In the genomic region with DNA sequence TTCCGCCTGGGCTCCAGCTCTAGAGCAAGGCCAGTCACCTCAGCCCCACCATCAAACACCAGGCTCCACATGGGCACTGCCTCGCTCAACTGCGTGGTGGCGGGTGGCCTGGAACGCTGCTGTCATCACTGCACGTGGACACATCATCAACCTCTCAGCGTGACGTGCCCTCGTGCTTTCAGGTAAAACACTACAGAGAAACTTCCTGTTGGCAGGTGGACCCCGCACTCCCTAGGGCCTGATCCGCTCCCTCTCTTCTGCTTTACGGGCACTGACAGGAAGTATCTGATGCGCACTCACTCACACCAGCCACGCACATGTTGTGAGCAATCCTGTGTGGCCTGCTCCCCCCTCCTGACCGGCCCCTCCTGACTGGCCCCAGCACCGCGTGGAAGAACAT, we compare ENCODE assay signal across 11 cellular contexts.
DNase-seq lines count a peak whose midpoint lies in the region; ATAC-seq and TF ChIP-seq lines count a peak whose summit lies in the region.
"Had no signal": no experiment of that assay in that cellular context is flagged by ENCODE, and none has a peak within 500 bp of the region (broad histone marks: within the 10 kb centered on the region; RNA-seq: fewer than 3 reads in every experiment).

No MANE protein-coding gene starts in this region.

- POLR2A ChIA-PET in activated CD4-positive, alpha-beta T cell treated with anti-CD3 and anti-CD28 coated beads for 36 hours (lab: Charles Lee), result interaction anchor here (0.5 to 0.7 kb wide), 3 partner anchors 81 to 336 kb away, joined by 3 to 6 read pairs (median 4); no protein-coding TSS in a partner anchor
- POLR2A ChIA-PET in RWPE1 (lab: Yijun Ruan, JAX; ENCODE audit: low non-redundant PET), result no interaction called here

- peaks cover 26% of the 10 kb centered on the region for H3K36me3 Mint-ChIP-seq in activated CD4-positive, alpha-beta T cell treated with anti-CD3 and anti-CD28 coated beads for 36 hours (ENCODE audit: low read depth)
- peaks cover 7% of the 10 kb centered on the region for H3K36me3 Mint-ChIP-seq in neural progenitor cell

- no peaks in the 10 kb centered on the region for H3K9me3 ChIP-seq in neural progenitor cell (ENCODE audit: low read depth)

- H3K27me3 Mint-ChIP-seq in activated CD4-positive, alpha-beta T cell treated with anti-CD3 and anti-CD28 coated beads for 36 hours, result no peaks in the 10 kb centered on the region
- peaks cover 4% of the 10 kb centered on the region for H3K27me3 Mint-ChIP-seq in neural progenitor cell (ENCODE audit: insufficient read depth, low read depth)

- H3K4me1 ChIP-seq in neural progenitor cell, result peaks cover 47% of the 10 kb centered on the region

- no peaks in the 10 kb centered on the region for H3F3A ChIP-seq in neural progenitor cell (ENCODE audit: low read depth)

- no peak overlapping the region for H2AFZ ChIP-seq in neural progenitor cell (replicated peaks)

- H3K4me3 ChIP-seq in neural progenitor cell, result no peak overlapping the region
- H3K4me3 ChIP-seq: dorsolateral prefrontal cortex had no signal

- H3K9ac ChIP-seq in neural progenitor cell, result no peak overlapping the region

- intact Hi-C loops in activated CD4-positive, alpha-beta T cell treated with anti-CD3 and anti-CD28 coated beads for 36 hours (cut with DNase I, micrococcal nuclease), result loop anchor here in 1 of 2 experiments (1.0 kb wide), 1 partner anchor 24 kb away; no protein-coding TSS in a partner anchor
- intact Hi-C loops in left cardiac atrium (cut with DNase I), result no loop called here

- CTCF ChIA-PET in activated CD4-positive, alpha-beta T cell treated with anti-CD3 and anti-CD28 coated beads for 36 hours (lab: Charles Lee), result interaction anchor here (1.0 kb wide), 1 partner anchor 41 kb away, joined by 3 read pairs; no protein-coding TSS in a partner anchor
- CTCF ChIA-PET in RWPE1 (lab: Yijun Ruan, JAX), result no interaction called here

- TF ChIP-seq CTCF in RWPE1 (conservative IDR thresholded peaks at IDR 0.05; ENCODE audit: low read depth) (no peak), neural progenitor cell (IDR thresholded peaks at IDR 0.05) (no peak)

- H3K27me3 ChIP-seq in neural progenitor cell, result no peaks in the 10 kb centered on the region
- H3K27me3 ChIP-seq: dorsolateral prefrontal cortex had no signal

- peaks cover 92% of the 10 kb centered on the region for H4K20me1 ChIP-seq in neural progenitor cell (ENCODE audit: low read depth)

- H3K36me3 ChIP-seq in neural progenitor cell, result no peaks in the 10 kb centered on the region

- H3K4me3 Mint-ChIP-seq in activated CD4-positive, alpha-beta T cell treated with anti-CD3 and anti-CD28 coated beads for 36 hours, result peak overlapping the region; percentile 5
- H3K4me3 Mint-ChIP-seq in neural progenitor cell, result no peak overlapping the region

- DNase-seq in activated CD4-positive, alpha-beta T cell treated with anti-CD3 and anti-CD28 coated beads for 36 hours, result peak; percentile 60
- DNase-seq in activated CD4-positive, alpha-beta T cell treated with anti-CD3 and anti-CD28 coated beads for 1 hour, result no peak
- DNase-seq in RWPE1 (ENCODE audit: low spot score) (no peak), neural progenitor cell (ENCODE audit: low spot score) (no peak), superior temporal gyrus (ENCODE audit: extremely low spot score) (no peak), DMS114 treated with DMSO at 0.1 percent for 48 hours (lab: John Stamatoyannopoulos, UW; ENCODE audit: unreplicated experiment) (no peak), left cardiac atrium (no peak)
- DNase-seq in effector CD8-positive, alpha-beta T cell (lab: John Stamatoyannopoulos, UW), result peak; percentile 22
- DNase-seq: dorsolateral prefrontal cortex, NCI-H82 had no signal

- ATAC-seq in activated CD4-positive, alpha-beta T cell treated with anti-CD3 and anti-CD28 coated beads for 36 hours, result peak; percentile 59
- no peak for ATAC-seq in left cardiac atrium
- ATAC-seq: right cardiac atrium had no signal

- peak overlapping the region; percentile 88 for H3K27ac Mint-ChIP-seq in activated CD4-positive, alpha-beta T cell treated with anti-CD3 and anti-CD28 coated beads for 36 hours
- H3K27ac Mint-ChIP-seq in neural progenitor cell, result peak overlapping the region; percentile 60

- peaks cover 77% of the 10 kb centered on the region for H3K4me1 Mint-ChIP-seq in activated CD4-positive, alpha-beta T cell treated with anti-CD3 and anti-CD28 coated beads for 36 hours
- peaks cover 65% of the 10 kb centered on the region for H3K4me1 Mint-ChIP-seq in neural progenitor cell

- peaks cover 92% of the 10 kb centered on the region for H3K79me2 ChIP-seq in neural progenitor cell (ENCODE audit: low read depth)

- no peak overlapping the region for H3K4me2 ChIP-seq in neural progenitor cell

- H3K9me3 Mint-ChIP-seq in activated CD4-positive, alpha-beta T cell treated with anti-CD3 and anti-CD28 coated beads for 36 hours (ENCODE audit: low read depth), result no peaks in the 10 kb centered on the region
- H3K9me3 Mint-ChIP-seq in neural progenitor cell, result no peaks in the 10 kb centered on the region

- H3K27ac ChIP-seq in RWPE1 (peak overlapping the region; percentile 83), neural progenitor cell (no peak overlapping the region)

Comparison
In these comparisons a context has a peak if more than half of its experiments do, and no peak if none do; other contexts are left out.
1. DNase-seq: peak in activated CD4-positive, alpha-beta T cell treated with anti-CD3 and anti-CD28 coated beads for 36 hours (single experiment) and effector CD8-positive, alpha-beta T cell (single experiment); none in activated CD4-positive, alpha-beta T cell treated with anti-CD3 and anti-CD28 coated beads for 1 hour (single experiment), RWPE1 (single experiment), neural progenitor cell (single experiment), superior temporal gyrus (single experiment), DMS114 treated with DMSO at 0.1 percent for 48 hours (single experiment) and left cardiac atrium (single experiment).